Comparison of ENCODE assay signal across 13 cellular contexts in the genomic region with DNA sequence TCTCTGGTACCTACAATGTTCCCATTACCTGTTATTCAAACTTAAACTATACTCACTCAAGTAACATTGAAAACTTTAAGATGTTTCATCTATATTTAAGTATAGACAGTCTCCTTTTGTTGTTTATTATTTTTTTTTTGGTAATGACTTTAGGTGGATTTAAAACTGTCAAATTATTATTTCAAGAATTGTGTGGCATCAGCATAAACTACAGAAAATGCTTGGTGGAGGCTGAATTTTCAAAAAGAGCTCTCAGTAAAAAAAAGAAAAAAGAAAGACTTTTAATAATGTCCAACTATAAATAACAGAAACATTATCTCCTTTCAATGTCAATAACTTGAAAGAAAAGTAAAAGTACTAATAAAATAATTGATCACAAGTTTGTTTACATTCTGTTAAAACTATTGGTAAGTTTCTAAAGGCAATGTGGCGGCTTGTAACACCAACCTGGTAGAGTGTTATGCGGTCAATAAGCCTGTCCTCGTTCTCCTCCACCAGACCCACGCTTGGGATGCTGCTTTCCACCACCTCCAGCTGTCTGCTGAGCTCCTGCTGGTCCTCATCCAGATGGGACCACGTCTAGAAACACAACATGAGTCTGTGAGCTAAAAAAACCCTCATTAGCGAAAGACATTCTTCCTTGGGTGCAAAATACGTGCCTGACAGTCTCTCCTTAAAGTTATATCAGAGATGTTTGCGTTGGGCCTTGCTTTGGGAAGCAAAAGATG.
DNase-seq lines count a peak whose midpoint lies in the region; ATAC-seq, FAIRE-seq and TF ChIP-seq lines count a peak whose summit lies in the region.
"Had no signal": no experiment of that assay in that cellular context is flagged by ENCODE, and none has a peak within 500 bp of the region (broad histone marks: within the 10 kb centered on the region; RNA-seq: fewer than 3 reads in every experiment).

No MANE protein-coding gene starts in this region.

- peak overlapping the region; percentile 84 for H2BK12ac ChIP-seq in trophoblast cell (ENCODE audit: low read length)

- no peak overlapping the region for H3K27ac ChIP-seq in A549
- no peak overlapping the region for H3K27ac ChIP-seq in kidney (ENCODE audit: low read depth in 2 of 2, low read length in 2 of 2)
- H3K27ac ChIP-seq in trophoblast cell (ENCODE audit: low read depth, low read length): no peak overlapping the region
- H3K27ac ChIP-seq: BLaER1, GM23248 had no signal

- 79% methylated on average over 8 of the region's 8 CpGs for WGBS in A549 (ENCODE audit: missing lambda C conversion rate)
- WGBS in trophoblast cell (ENCODE audit: extremely low coverage, insufficient coverage, insufficient read length): no CpG with 5 or more reads among the region's 8 CpGs

- H3K79me1 ChIP-seq in trophoblast cell (ENCODE audit: low read length): peaks cover 2% of the 10 kb centered on the region

- H3K4ac ChIP-seq in trophoblast cell (ENCODE audit: low read depth, low read length): no peak overlapping the region

- H3K27me3 ChIP-seq in trophoblast cell (ENCODE audit: insufficient read depth, low read length): no peaks in the 10 kb centered on the region
- H3K27me3 ChIP-seq: BLaER1 had no signal

- no peak overlapping the region for H3K23ac ChIP-seq in trophoblast cell (ENCODE audit: low read length)

- no peak for TF ChIP-seq POLR2A in A549 (IDR thresholded peaks at IDR 0.05; ENCODE audit: low read length)

- H4K12ac ChIP-seq in trophoblast cell (ENCODE audit: low read depth, low read length): no peak overlapping the region

- no peaks in the 10 kb centered on the region for H3K27me3 Mint-ChIP-seq in T-cell
- H3K27me3 Mint-ChIP-seq: CD8-positive, alpha-beta memory T cell had no signal

- no peak for FAIRE-seq in A549 (lab: Jason Lieb, UNC)
- FAIRE-seq in kidney (lab: Jason Lieb, UNC): peak; percentile 30

- no peaks in the 10 kb centered on the region for H3K79me2 ChIP-seq in trophoblast cell (ENCODE audit: control insufficient read depth, insufficient read depth, low read length, poor library complexity)

- no peaks in the 10 kb centered on the region for H3K4me1 ChIP-seq in A549
- no peaks in the 10 kb centered on the region for H3K4me1 ChIP-seq in kidney (ENCODE audit: control insufficient read depth in 1 of 2, insufficient read depth in 1 of 2, low read depth in 1 of 2, low read length in 2 of 2)
- H3K4me1 ChIP-seq in trophoblast cell (ENCODE audit: control insufficient read depth in 1 of 2, insufficient read depth in 2 of 2, low read length in 2 of 2): peaks cover 4 to 7% of the 10 kb centered on the region in 2 experiments
- H3K4me1 ChIP-seq: BLaER1 had no signal

- no peak overlapping the region for H3K4me3 ChIP-seq in A549
- H3K4me3 ChIP-seq in kidney (ENCODE audit: low read length in 2 of 2): no peak overlapping the region
- H3K4me3 ChIP-seq in trophoblast cell (ENCODE audit: low read depth, low read length): no peak overlapping the region
- H3K4me3 ChIP-seq: BLaER1, GM23248 had no signal

- H3K9me3 Mint-ChIP-seq in T-cell: no peaks in the 10 kb centered on the region
- H3K9me3 Mint-ChIP-seq: CD8-positive, alpha-beta memory T cell had no signal

- no peak overlapping the region for H4K8ac ChIP-seq in trophoblast cell (ENCODE audit: low read depth, low read length)

- intact Hi-C loops in kidney (cut with DNase I): no loop called here

- ATAC-seq in A549 (no peak), T-cell (replicated peaks in 1 of 4) (no peak)

- H3K4me2 ChIP-seq in A549 (no peak overlapping the region), trophoblast cell (ENCODE audit: low read length) (no peak overlapping the region)
- H3K4me2 ChIP-seq: BLaER1 had no signal

- POLR2A ChIA-PET in A549 (lab: Yijun Ruan, JAX): interaction anchor here (0.6 kb wide), 1 partner anchor 862 kb away, joined by 8 read pairs; no protein-coding TSS in a partner anchor
- POLR2A ChIA-PET in T-cell (lab: Charles Lee): no interaction called here

- H3K14ac ChIP-seq in trophoblast cell (ENCODE audit: low read length): no peak overlapping the region

- H3K9me3 ChIP-seq in A549: no peaks in the 10 kb centered on the region
- no peaks in the 10 kb centered on the region for H3K9me3 ChIP-seq in kidney (ENCODE audit: control insufficient read depth in 1 of 2, low read length in 2 of 2)
- no peaks in the 10 kb centered on the region for H3K9me3 ChIP-seq in trophoblast cell (ENCODE audit: insufficient read depth, low read depth, low read length)
- H3K9me3 ChIP-seq: BLaER1 had no signal

- TF ChIP-seq CTCF in A549 (IDR thresholded peaks at IDR 0.05): no peak
- no peak for TF ChIP-seq CTCF in kidney (IDR thresholded peaks at IDR 0.05; ENCODE audit: borderline replicate concordance, extremely low read depth, insufficient read depth)

- no peak overlapping the region for H3K4me3 Mint-ChIP-seq in T-cell
- H3K4me3 Mint-ChIP-seq: CD8-positive, alpha-beta memory T cell had no signal

- peaks cover 34 to 74% of the 10 kb centered on the region in 2 donors for H3K36me3 ChIP-seq in kidney (ENCODE audit: control insufficient read depth in 1 of 2, insufficient read depth in 2 of 2, low read length in 2 of 2)
- peaks cover 0 to 2% of the 10 kb centered on the region in 2 experiments for H3K36me3 ChIP-seq in trophoblast cell (ENCODE audit: control insufficient read depth in 1 of 2, insufficient read depth in 2 of 2, low read length in 2 of 2)

- peak overlapping the region; percentile 51 for H2BK120ac ChIP-seq in trophoblast cell (ENCODE audit: insufficient read depth, low read length, poor library complexity)

- H3K9ac ChIP-seq in kidney (ENCODE audit: low read length in 2 of 2): no peak overlapping the region
- no peak overlapping the region for H3K9ac ChIP-seq in trophoblast cell (ENCODE audit: low read length)
- H3K9ac ChIP-seq: BLaER1, GM23248 had no signal

- DNase-seq in A549 (ENCODE audit: low read depth in 1 of 2, low spot score in 1 of 2) (no peak), T-cell (no peak), kidney (no peak), trophoblast cell (no peak), SIG-M5 (lab: John Stamatoyannopoulos, UW) (no peak), inferior parietal cortex (ENCODE audit: extremely low spot score) (no peak), SW 1271 (lab: John Stamatoyannopoulos, UW) (no peak)
- DNase-seq: AML-193; CD8-positive, alpha-beta memory T cell; DMS53; GM23248; H7 had no signal

- TF ChIP-seq RAD21 in A549 (conservative IDR thresholded peaks at IDR 0.05 in 1 of 2, IDR thresholded peaks at IDR 0.05 in 1 of 2): no peak

- CTCF ChIA-PET in A549 (lab: Yijun Ruan, JAX): no interaction called here
- CTCF ChIA-PET in T-cell (lab: Charles Lee): no interaction called here

- H2AFZ ChIP-seq in trophoblast cell (ENCODE audit: insufficient read depth, low read length, poor library complexity): no peak overlapping the region
- H2AFZ ChIP-seq: GM23248 had no signal

- H3K27ac Mint-ChIP-seq in T-cell: peak overlapping the region; percentile 34 to 52

- peaks cover 22 to 32% (median 30%) of the 10 kb centered on the region in 3 donors for H3K4me1 Mint-ChIP-seq in T-cell

- no peak overlapping the region for H3K18ac ChIP-seq in trophoblast cell (ENCODE audit: low read length)

- no peak for TF ChIP-seq EP300 in A549 (IDR thresholded peaks at IDR 0.05)

- no peak overlapping the region for H2BK5ac ChIP-seq in trophoblast cell (ENCODE audit: low read depth, low read length, poor library complexity)

- H2AK5ac ChIP-seq in trophoblast cell (ENCODE audit: low read length): peak overlapping the region; percentile 46

- peaks cover 62% of the 10 kb centered on the region for H3K36me3 Mint-ChIP-seq in T-cell

- no peak overlapping the region for H4K91ac ChIP-seq in trophoblast cell (ENCODE audit: low read depth, low read length)

TF ChIP-seq in A549, 52 proteins besides CTCF, POLR2A, EP300 and RAD21:
- TF ChIP-seq RCOR1 (IDR thresholded peaks at IDR 0.05; ENCODE audit: low read depth, low read length) (no peak), MAFK (IDR thresholded peaks at IDR 0.05; ENCODE audit: partially characterized antibody) (peak; percentile 32), HOXB13 (CRISPR knock-in tag; IDR thresholded peaks at IDR 0.05; ENCODE audit: low read depth) (no peak), CHD2 (IDR thresholded peaks at IDR 0.05; ENCODE audit: low read length, partially characterized antibody) (no peak)
